Comparison of ENCODE assay signal across 28 cellular contexts in genomic region chr11:67298786-67299185, GRCh38. TPM values are rescaled to one million over a fixed set of nuclear protein-coding genes. Genes with fewer than 3 reads are reported as not detected.
DNase-seq lines count a peak whose midpoint lies in the region; ATAC-seq and TF ChIP-seq lines count a peak whose summit lies in the region.
"Had no signal": no experiment of that assay in that cellular context is flagged by ENCODE, and none has a peak within 500 bp of the region (broad histone marks: within the 10 kb centered on the region; RNA-seq: fewer than 3 reads in every experiment).

No MANE protein-coding gene starts in this region.

- H3K27ac Mint-ChIP-seq in activated naive CD4-positive, alpha-beta T cell treated with anti-CD3 and anti-CD28 coated beads, Interleukin-2, amount 50 U/mL, for 72 hours: peak overlapping the region; percentile 73 to 76
- H3K27ac Mint-ChIP-seq in activated naive CD4-positive, alpha-beta T cell treated with anti-CD3 and anti-CD28 coated beads for 36 hours: no peak overlapping the region
- H3K27ac Mint-ChIP-seq in endothelial cell (ENCODE audit: unreplicated experiment): no peak overlapping the region
- H3K27ac Mint-ChIP-seq: neural progenitor cell; T-helper 1 cell treated with Interleukin-12 subunit alpha and Interleukin-12 subunit beta and Interleukin-4 antibody, amounts not matched to agents 30 μg/mL and 1 μg/mL, for 36 hours had no signal

- H3K9me3 Mint-ChIP-seq in activated naive CD4-positive, alpha-beta T cell treated with anti-CD3 and anti-CD28 coated beads, Interleukin-2, amount 50 U/mL, for 72 hours: peaks cover 0 to 11% of the 10 kb centered on the region in 2 donors
- peaks cover 8% of the 10 kb centered on the region for H3K9me3 Mint-ChIP-seq in activated naive CD4-positive, alpha-beta T cell treated with anti-CD3 and anti-CD28 coated beads for 36 hours
- no peaks in the 10 kb centered on the region for H3K9me3 Mint-ChIP-seq in endothelial cell (ENCODE audit: unreplicated experiment)

- ATAC-seq in activated naive CD4-positive, alpha-beta T cell treated with anti-CD3 and anti-CD28 coated beads, Interleukin-2, amount 50 U/mL, for 72 hours: no peak
- ATAC-seq in RWPE2 (ENCODE audit: low read depth) (no peak), SK-N-SH treated with all-trans-retinoic acid at 6 μM for 48 hours (no peak), HG02840 (IDR thresholded peaks at IDR 0.05; ENCODE audit: low FRiP score, unreplicated experiment) (no peak)
- ATAC-seq: A549; activated T-cell treated with anti-CD3 and anti-CD28 coated beads, Interleukin-2, amount 50 U/mL, for 4 hours; gastroesophageal sphincter; left colon; right cardiac atrium had no signal

- intact Hi-C loops in activated naive CD4-positive, alpha-beta T cell treated with anti-CD3 and anti-CD28 coated beads for 36 hours (cut with micrococcal nuclease): no loop called here
- intact Hi-C loops in posterior vena cava (cut with DNase I): no loop called here

- H3K36me3 ChIP-seq in RWPE2 (ENCODE audit: low read depth): peaks cover 55% of the 10 kb centered on the region
- H3K36me3 ChIP-seq: neural progenitor cell had no signal

- H3K27ac ChIP-seq in RWPE2 (ENCODE audit: poor library complexity, severe bottlenecking): no peak overlapping the region
- H3K27ac ChIP-seq: A549, gastroesophageal sphincter, hepatocyte, HL-60, neural progenitor cell, thyroid gland, vagina had no signal

- peaks cover 16 to 34% of the 10 kb centered on the region in 2 donors for H3K36me3 Mint-ChIP-seq in activated naive CD4-positive, alpha-beta T cell treated with anti-CD3 and anti-CD28 coated beads, Interleukin-2, amount 50 U/mL, for 72 hours
- peaks cover 38% of the 10 kb centered on the region for H3K36me3 Mint-ChIP-seq in activated naive CD4-positive, alpha-beta T cell treated with anti-CD3 and anti-CD28 coated beads for 36 hours (ENCODE audit: low read depth)
- H3K36me3 Mint-ChIP-seq in endothelial cell (ENCODE audit: low read depth, unreplicated experiment): peaks cover 27% of the 10 kb centered on the region

- peaks cover 13% of the 10 kb centered on the region for H3K4me1 Mint-ChIP-seq in activated naive CD4-positive, alpha-beta T cell treated with anti-CD3 and anti-CD28 coated beads for 36 hours (ENCODE audit: low read depth)
- H3K4me1 Mint-ChIP-seq in endothelial cell (ENCODE audit: unreplicated experiment): peaks cover 7% of the 10 kb centered on the region

- H3K4me1 ChIP-seq in RWPE2 (ENCODE audit: insufficient read depth, poor library complexity, severe bottlenecking): peaks cover 8% of the 10 kb centered on the region

- DNase-seq in activated naive CD4-positive, alpha-beta T cell treated with anti-CD3 and anti-CD28 coated beads, Interleukin-2, amount 50 U/mL, for 72 hours (ENCODE audit: low spot score in 2 of 2): no peak
- no peak for DNase-seq in activated naive CD4-positive, alpha-beta T cell treated with anti-CD3 and anti-CD28 coated beads for 36 hours
- DNase-seq in RWPE2 (ENCODE audit: low spot score) (peak; percentile 12), endothelial cell (ENCODE audit: low spot score) (no peak), posterior vena cava (ENCODE audit: low spot score) (peak; percentile 8), NCI-H446 treated with DMSO at 0.1 percent for 48 hours (lab: John Stamatoyannopoulos, UW) (no peak)
- DNase-seq: activated T-cell treated with anti-CD3 and anti-CD28 coated beads, Interleukin-2, amount 50 U/mL, for 4 hours; AML-193; EL; KG1; left colon; NCI-H1092 treated with DMSO at 0.1 percent for 48 hours; NCI-H187; NCI-H510A; stimulated activated CD4-positive, alpha-beta T cell treated with anti-CD3 and anti-CD28 coated beads, Interleukin-2, amount 100 ng/mL, for 24 hours; thyroid gland had no signal

- CTCF ChIA-PET in activated naive CD4-positive, alpha-beta T cell treated with anti-CD3 and anti-CD28 coated beads for 36 hours (lab: Charles Lee): no interaction called here

- H3K27me3 ChIP-seq in RWPE2 (ENCODE audit: insufficient read depth, poor library complexity, severe bottlenecking): no peaks in the 10 kb centered on the region
- H3K27me3 ChIP-seq: gastroesophageal sphincter, hepatocyte, spleen, thyroid gland, vagina had no signal

- H3K27me3 Mint-ChIP-seq in activated naive CD4-positive, alpha-beta T cell treated with anti-CD3 and anti-CD28 coated beads for 36 hours (ENCODE audit: low read depth): no peaks in the 10 kb centered on the region
- H3K27me3 Mint-ChIP-seq in endothelial cell (ENCODE audit: unreplicated experiment): peaks cover 16% of the 10 kb centered on the region
- H3K27me3 Mint-ChIP-seq: activated naive CD8-positive, alpha-beta T cell had no signal

- H3K4me3 Mint-ChIP-seq in activated naive CD4-positive, alpha-beta T cell treated with anti-CD3 and anti-CD28 coated beads for 36 hours: no peak overlapping the region
- H3K4me3 Mint-ChIP-seq in endothelial cell (ENCODE audit: unreplicated experiment): peak overlapping the region; percentile 54
- H3K4me3 Mint-ChIP-seq: activated naive CD8-positive, alpha-beta T cell; activated T-cell treated with anti-CD3 and anti-CD28 coated beads, Interleukin-2, amount 50 U/mL, for 4 hours; neural progenitor cell; T-helper 1 cell treated with Interleukin-12 subunit alpha and Interleukin-12 subunit beta and Interleukin-4 antibody, amounts not matched to agents 30 μg/mL and 1 μg/mL, for 36 hours had no signal

- H3K4me3 ChIP-seq in RWPE2 (ENCODE audit: severe bottlenecking): no peak overlapping the region
- H3K4me3 ChIP-seq: A549, gastroesophageal sphincter, hepatocyte, neural progenitor cell, spleen, thyroid gland, vagina had no signal

- no peak for TF ChIP-seq CTCF in RWPE2 (IDR thresholded peaks at IDR 0.05; ENCODE audit: poor library complexity, severe bottlenecking)
- no peak for TF ChIP-seq CTCF in endothelial cell (IDR thresholded peaks at IDR 0.05; ENCODE audit: unreplicated experiment)

- H3K9me3 ChIP-seq in RWPE2 (ENCODE audit: severe bottlenecking): peaks cover 13% of the 10 kb centered on the region
- H3K9me3 ChIP-seq: thyroid gland, vagina had no signal

TF ChIP-seq in SK-N-SH treated with all-trans-retinoic acid at 6 μM for 48 hours, 23 proteins besides CTCF, POLR2A, EP300 and RAD21:
- TF ChIP-seq ZFP30 (CRISPR knock-in tag; IDR thresholded peaks at IDR 0.05) (no peak), ARNTL (CRISPR knock-in tag; IDR thresholded peaks at IDR 0.05; ENCODE audit: borderline replicate concordance, low read depth) (no peak), RARB (CRISPR knock-in tag; IDR thresholded peaks at IDR 0.05) (no peak), SNAI2 (CRISPR knock-in tag; IDR thresholded peaks at IDR 0.05) (no peak), ZNF565 (CRISPR knock-in tag; conservative IDR thresholded peaks at IDR 0.05; ENCODE audit: low read depth) (no peak), ESRRG (CRISPR knock-in tag; IDR thresholded peaks at IDR 0.05) (no peak), ZC3H10 (CRISPR knock-in tag; IDR thresholded peaks at IDR 0.05) (no peak), TCF4 (CRISPR knock-in tag; IDR thresholded peaks at IDR 0.05; ENCODE audit: borderline replicate concordance) (no peak), OSR1 (CRISPR knock-in tag; IDR thresholded peaks at IDR 0.05) (no peak), ZNF70 (CRISPR knock-in tag; IDR thresholded peaks at IDR 0.05) (no peak), BACH2 (CRISPR knock-in tag; IDR thresholded peaks at IDR 0.05; ENCODE audit: borderline replicate concordance) (no peak), ISL1 (CRISPR knock-in tag; IDR thresholded peaks at IDR 0.05) (no peak), CREB5 (CRISPR knock-in tag; IDR thresholded peaks at IDR 0.05; ENCODE audit: low read depth) (no peak), ZFP3 (CRISPR knock-in tag; IDR thresholded peaks at IDR 0.05) (no peak)

RNA-seq across cellular contexts. Expression of gene SSH3, which starts 4.5 kb away (rescaled TPM):
- total RNA-seq in activated naive CD4-positive, alpha-beta T cell treated with anti-CD3 and anti-CD28 coated beads, Interleukin-2, amount 50 U/mL, for 72 hours: 10 to 100 TPM; 11.6 to 16.5 TPM
- total RNA-seq in activated naive CD4-positive, alpha-beta T cell treated with anti-CD3 and anti-CD28 coated beads for 36 hours: 1 to 10 TPM; 4.1 to 5.4 TPM
- total RNA-seq in endothelial cell (ENCODE audit: unreplicated experiment) (7.3 TPM), posterior vena cava (10 to 100 TPM; 23.5 to 26.2 TPM)

RNA-seq across cellular contexts. Expression of gene ANKRD13D, which starts 9.7 kb away (rescaled TPM):
- 100 to 1,000 TPM in 1 of 2 donors, 10 to 100 TPM in 1; 76.0 to 213 TPM for total RNA-seq in activated naive CD4-positive, alpha-beta T cell treated with anti-CD3 and anti-CD28 coated beads, Interleukin-2, amount 50 U/mL, for 72 hours
- 10 to 100 TPM; 56.2 to 61.9 TPM for total RNA-seq in activated naive CD4-positive, alpha-beta T cell treated with anti-CD3 and anti-CD28 coated beads for 36 hours
- total RNA-seq in endothelial cell (ENCODE audit: unreplicated experiment) (65.1 TPM), posterior vena cava (10 to 100 TPM; 40.7 to 42.8 TPM)

RNA-seq across cellular contexts. Expression of gene GRK2, which starts 32.5 kb away (rescaled TPM):
- total RNA-seq in activated naive CD4-positive, alpha-beta T cell treated with anti-CD3 and anti-CD28 coated beads, Interleukin-2, amount 50 U/mL, for 72 hours: 100 to 1,000 TPM; 289 to 376 TPM
- total RNA-seq in activated naive CD4-positive, alpha-beta T cell treated with anti-CD3 and anti-CD28 coated beads for 36 hours: 100 to 1,000 TPM; 293 to 295 TPM
- total RNA-seq in endothelial cell (ENCODE audit: unreplicated experiment): 92.7 TPM
- total RNA-seq in posterior vena cava: 10 to 100 TPM; 50.4 to 58.2 TPM

RNA-seq across cellular contexts. Expression of gene POLD4, which starts 54.6 kb away (rescaled TPM):
- total RNA-seq in activated naive CD4-positive, alpha-beta T cell treated with anti-CD3 and anti-CD28 coated beads, Interleukin-2, amount 50 U/mL, for 72 hours: 10 to 100 TPM; 49.9 to 57.2 TPM
- total RNA-seq in activated naive CD4-positive, alpha-beta T cell treated with anti-CD3 and anti-CD28 coated beads for 36 hours: 10 to 100 TPM; 40.7 to 42.0 TPM
- total RNA-seq in endothelial cell (ENCODE audit: unreplicated experiment) (92.1 TPM), posterior vena cava (10 to 100 TPM; 56.1 to 60.9 TPM)

Comparison
In these comparisons a context has a peak if more than half of its experiments do, and no peak if none do; other contexts are left out.
1. H3K27ac Mint-ChIP-seq: peak in activated naive CD4-positive, alpha-beta T cell treated with anti-CD3 and anti-CD28 coated beads, Interleukin-2, amount 50 U/mL, for 72 hours (2 of 2); none in activated naive CD4-positive, alpha-beta T cell treated with anti-CD3 and anti-CD28 coated beads for 36 hours (single experiment) and endothelial cell (single experiment).
2. DNase-seq: peak in RWPE2 (single experiment) and posterior vena cava (single experiment); none in activated naive CD4-positive, alpha-beta T cell treated with anti-CD3 and anti-CD28 coated beads, Interleukin-2, amount 50 U/mL, for 72 hours (0 of 2), activated naive CD4-positive, alpha-beta T cell treated with anti-CD3 and anti-CD28 coated beads for 36 hours (single experiment), endothelial cell (single experiment) and NCI-H446 treated with DMSO at 0.1 percent for 48 hours (single experiment).